Comparison of ENCODE assay signal across 1 cellular context in genomic region chr17:8393470-8394231, GRCh38.
TF ChIP-seq lines count a peak whose summit lies in the region.

No MANE protein-coding gene starts in this region.

TF ChIP-seq in HepG2, 621 proteins besides CTCF, POLR2A, EP300 and RAD21:
- TF ChIP-seq ISX (CRISPR knock-in tag; conservative IDR thresholded peaks at IDR 0.05) (no peak), ZBTB38 (CRISPR knock-in tag; IDR thresholded peaks at IDR 0.05) (no peak), FOXJ3 (CRISPR knock-in tag; IDR thresholded peaks at IDR 0.05; ENCODE audit: borderline replicate concordance) (no peak), REPIN1 (CRISPR knock-in tag; IDR thresholded peaks at IDR 0.05; ENCODE audit: borderline replicate concordance, low read depth) (no peak), ZNF276 (CRISPR knock-in tag; IDR thresholded peaks at IDR 0.05; ENCODE audit: low read depth) (no peak), ZFX (CRISPR knock-in tag; IDR thresholded peaks at IDR 0.05; ENCODE audit: low read depth) (no peak), CEBPZ (IDR thresholded peaks at IDR 0.05; ENCODE audit: low read length) (no peak), ZNF546 (CRISPR knock-in tag; conservative IDR thresholded peaks at IDR 0.05) (no peak)
TF ChIP-seq in HepG2: peak in this region for 0.
